In the genomic region with DNA sequence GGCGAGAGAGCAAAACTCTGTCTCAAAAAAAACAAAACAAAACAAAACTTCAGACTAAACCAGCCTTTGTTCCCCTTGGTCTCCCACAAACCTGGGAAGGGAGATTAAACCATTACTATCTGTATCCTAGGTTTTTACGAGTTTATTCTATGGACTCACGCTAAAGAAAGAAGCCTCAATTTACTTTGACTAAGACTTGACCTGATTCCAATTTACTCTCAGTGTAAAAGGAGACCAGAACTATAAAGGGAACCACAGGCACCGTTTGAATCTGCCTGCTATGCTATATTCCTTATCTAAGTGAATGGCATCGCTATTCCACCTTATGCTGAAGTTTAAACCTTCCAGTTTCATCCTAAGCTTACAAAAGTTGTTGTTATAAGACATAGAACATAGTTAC, we compare ENCODE assay signal across 29 cellular contexts.
"Had no signal": no experiment of that assay in that cellular context is flagged by ENCODE, and none has a peak within 500 bp of the region (broad histone marks: within the 10 kb centered on the region; RNA-seq: fewer than 3 reads in every experiment).

No MANE protein-coding gene starts in this region.

- FAIRE-seq: urothelium cell line had no signal

- H3K9me3 ChIP-seq: suprapubic skin, testis, thoracic aorta, thyroid gland, tibial artery, tibial nerve, transverse colon, upper lobe of left lung, upper lobe of right lung, uterus, vagina had no signal

- H3K27ac Mint-ChIP-seq: stimulated activated effector memory CD8-positive, alpha-beta T cell treated with anti-CD3 and anti-CD28 coated beads, Interleukin-12 subunit alpha, Interleukin-12 subunit beta, amount 100 ng/mL, for 72 hours; stimulated activated memory B cell treated with anti-CD40 and anti-IgM and Interleukin-4, amounts not matched to agents 10 μg/mL and 1 μg/mL and 100 μg/mL, for 72 hours; stimulated activated naive B cell treated with anti-CD40 and anti-IgM and Interleukin-4, amounts not matched to agents 10 μg/mL and 1 μg/mL and 100 μg/mL, for 72 hours; stimulated activated naive CD8-positive, alpha-beta T cell treated with anti-CD3 and anti-CD28 coated beads, Interleukin-15, amount 100 ng/mL, for 72 hours; stimulated activated naive CD8-positive, alpha-beta T cell treated with anti-CD3 and anti-CD28 coated beads, Interleukin-15, Interleukin-2, amounts not matched to agents 100 ng/mL and 50 ng/mL, for 24 hours; type B pancreatic cell had no signal

- DNase-seq: stimulated activated CD4-positive, alpha-beta T cell treated with anti-CD3 and anti-CD28 coated beads, Interleukin-2, amount 100 ng/mL, for 48 hours; stimulated activated CD4-positive, alpha-beta T cell treated with anti-CD3 and anti-CD28 coated beads, Interleukin-4, amount 100 ng/mL, for 1 hour; stimulated activated CD4-positive, alpha-beta T cell treated with anti-CD3 and anti-CD28 coated beads, Interleukin-4, amount 100 ng/mL, for 24 hours; stimulated activated CD4-positive, alpha-beta T cell treated with anti-CD3 and anti-CD28 coated beads, Interleukin-4, amount 100 ng/mL, for 4 hours; stimulated activated CD8-positive, alpha-beta memory T cell treated with anti-CD3 and anti-CD28 coated beads, Interleukin-4, amount 100 ng/mL, for 48 hours; stimulated activated naive B cell treated with anti-CD40 and anti-IgM and Interleukin-4, amounts not matched to agents 10 μg/mL and 1 μg/mL and 100 μg/mL, for 72 hours; stimulated activated naive CD4-positive, alpha-beta T cell; stimulated activated naive CD4-positive, alpha-beta T cell treated with Interleukin-2 at 50 U/mL for 16 hours; stimulated activated naive CD8-positive, alpha-beta T cell treated with anti-CD3 and anti-CD28 coated beads, Interleukin-15, amount 100 ng/mL, for 72 hours; stimulated activated naive CD8-positive, alpha-beta T cell treated with anti-CD3 and anti-CD28 coated beads, Interleukin-15, Interleukin-2, amounts not matched to agents 100 U/mL and 50 U/mL, for 24 hours; stomach; substantia nigra; testis; thyroid gland; tibial artery; transverse colon; trophoblast cell; upper lobe of right lung; uterus had no signal

- ATAC-seq: stimulated activated effector memory CD8-positive, alpha-beta T cell treated with anti-CD3 and anti-CD28 coated beads, Interleukin-12 subunit alpha, Interleukin-12 subunit beta, amount 100 ng/mL, for 72 hours; stimulated activated memory B cell treated with anti-CD40 and anti-IgM and Interleukin-4, amounts not matched to agents 10 μg/mL and 1 μg/mL and 100 μg/mL, for 72 hours; stimulated activated naive B cell treated with anti-CD40 and anti-IgM and Interleukin-4, amounts not matched to agents 10 μg/mL and 1 μg/mL and 100 μg/mL, for 72 hours; stimulated activated naive CD8-positive, alpha-beta T cell treated with anti-CD3 and anti-CD28 coated beads, Interleukin-15, amount 100 ng/mL, for 72 hours; stimulated activated naive CD8-positive, alpha-beta T cell treated with anti-CD3 and anti-CD28 coated beads, Interleukin-15, Interleukin-2, amounts not matched to agents 100 U/mL and 50 U/mL, for 24 hours; upper lobe of right lung had no signal

- H3K4me1 Mint-ChIP-seq: stimulated activated effector memory CD8-positive, alpha-beta T cell treated with anti-CD3 and anti-CD28 coated beads, Interleukin-12 subunit alpha, Interleukin-12 subunit beta, amount 100 ng/mL, for 72 hours; stimulated activated memory B cell treated with anti-CD40 and anti-IgM and Interleukin-4, amounts not matched to agents 10 μg/mL and 1 μg/mL and 100 μg/mL, for 72 hours; stimulated activated naive B cell treated with anti-CD40 and anti-IgM and Interleukin-4, amounts not matched to agents 10 μg/mL and 1 μg/mL and 100 μg/mL, for 72 hours; stimulated activated naive CD8-positive, alpha-beta T cell treated with anti-CD3 and anti-CD28 coated beads, Interleukin-15, amount 100 ng/mL, for 72 hours had no signal

- H3K4me1 ChIP-seq: stomach, suprapubic skin, testis, thyroid gland, tibial artery, transverse colon, upper lobe of left lung, upper lobe of right lung, uterus, vagina had no signal

- H3K27me3 ChIP-seq: stomach, suprapubic skin, testis, thyroid gland, tibial artery, tibial nerve, transverse colon, upper lobe of left lung, upper lobe of right lung, uterus, vagina had no signal

- H3K27me3 Mint-ChIP-seq: stimulated activated memory B cell treated with anti-CD40 and anti-IgM and Interleukin-4, amounts not matched to agents 10 μg/mL and 1 μg/mL and 100 μg/mL, for 72 hours; stimulated activated naive B cell treated with anti-CD40 and anti-IgM and Interleukin-4, amounts not matched to agents 10 μg/mL and 1 μg/mL and 100 μg/mL, for 72 hours; stimulated activated naive CD8-positive, alpha-beta T cell treated with anti-CD3 and anti-CD28 coated beads, Interleukin-15, amount 100 ng/mL, for 72 hours had no signal

- H3K4me3 ChIP-seq: stomach, suprapubic skin, testis, thoracic aorta, thyroid gland, tibial artery, tibial nerve, transverse colon, upper lobe of left lung, upper lobe of right lung, uterus, vagina had no signal

- H3K27ac ChIP-seq: stomach, suprapubic skin, testis, thoracic aorta, thyroid gland, tibial artery, tibial nerve, transverse colon, upper lobe of left lung, upper lobe of right lung, uterus, vagina had no signal

- H3K4me3 Mint-ChIP-seq: stimulated activated effector memory CD8-positive, alpha-beta T cell treated with anti-CD3 and anti-CD28 coated beads, Interleukin-12 subunit alpha, Interleukin-12 subunit beta, amount 100 ng/mL, for 72 hours; stimulated activated memory B cell treated with anti-CD40 and anti-IgM and Interleukin-4, amounts not matched to agents 10 μg/mL and 1 μg/mL and 100 μg/mL, for 72 hours; stimulated activated naive B cell treated with anti-CD40 and anti-IgM and Interleukin-4, amounts not matched to agents 10 μg/mL and 1 μg/mL and 100 μg/mL, for 72 hours; stimulated activated naive CD8-positive, alpha-beta T cell treated with anti-CD3 and anti-CD28 coated beads, Interleukin-15, amount 100 ng/mL, for 72 hours; stimulated activated naive CD8-positive, alpha-beta T cell treated with anti-CD3 and anti-CD28 coated beads, Interleukin-15, Interleukin-2, amounts not matched to agents 100 ng/mL and 50 ng/mL, for 24 hours; type B pancreatic cell had no signal

- H3K36me3 ChIP-seq: stomach, suprapubic skin, thoracic aorta, thyroid gland, tibial artery, tibial nerve, transverse colon, upper lobe of left lung, upper lobe of right lung, uterus, vagina had no signal

- H3K36me3 Mint-ChIP-seq: stimulated activated effector memory CD8-positive, alpha-beta T cell treated with anti-CD3 and anti-CD28 coated beads, Interleukin-12 subunit alpha, Interleukin-12 subunit beta, amount 100 ng/mL, for 72 hours; stimulated activated memory B cell treated with anti-CD40 and anti-IgM and Interleukin-4, amounts not matched to agents 10 μg/mL and 1 μg/mL and 100 μg/mL, for 72 hours; stimulated activated naive B cell treated with anti-CD40 and anti-IgM and Interleukin-4, amounts not matched to agents 10 μg/mL and 1 μg/mL and 100 μg/mL, for 72 hours; type B pancreatic cell had no signal

- H3K9me3 Mint-ChIP-seq: stimulated activated effector memory CD8-positive, alpha-beta T cell treated with anti-CD3 and anti-CD28 coated beads, Interleukin-12 subunit alpha, Interleukin-12 subunit beta, amount 100 ng/mL, for 72 hours; stimulated activated memory B cell treated with anti-CD40 and anti-IgM and Interleukin-4, amounts not matched to agents 10 μg/mL and 1 μg/mL and 100 μg/mL, for 72 hours; stimulated activated naive CD8-positive, alpha-beta T cell treated with anti-CD3 and anti-CD28 coated beads, Interleukin-15, Interleukin-2, amounts not matched to agents 100 ng/mL and 50 ng/mL, for 24 hours had no signal
